In the genomic region with DNA sequence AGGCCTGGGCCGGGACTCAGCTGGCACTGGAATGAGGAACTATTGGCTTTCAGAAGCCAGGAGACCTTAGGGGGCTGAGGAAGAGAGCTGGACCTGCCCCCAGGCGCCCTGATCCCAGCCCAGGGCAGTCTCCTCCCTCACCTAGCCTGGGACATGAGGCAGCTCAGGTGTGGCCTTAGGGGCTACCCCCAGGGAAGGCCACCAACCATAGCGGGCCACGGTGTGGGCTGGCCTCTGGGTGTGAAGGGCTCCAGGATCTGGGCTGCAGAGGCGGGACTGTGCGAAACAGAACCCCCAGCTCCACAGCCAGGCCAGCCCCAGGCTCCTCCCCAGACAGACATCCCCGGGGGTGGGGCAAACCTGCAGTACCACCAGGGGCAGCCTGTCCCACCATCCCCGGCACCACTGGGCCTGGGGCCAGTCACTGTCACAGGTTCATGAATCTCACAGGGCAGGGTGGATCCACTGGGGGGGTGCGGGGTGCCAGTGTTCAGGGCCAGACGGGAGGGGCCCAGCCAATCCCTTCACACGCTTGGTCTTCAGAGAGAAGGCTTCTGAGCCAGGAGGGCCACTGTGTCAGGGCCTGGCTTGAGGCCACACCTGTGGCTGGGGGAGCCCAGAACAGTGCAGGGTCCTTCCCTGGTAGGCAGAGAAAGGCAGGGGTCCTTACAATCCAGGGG, we compare ENCODE assay signal across 6 cellular contexts.
A peak's percentile ranks its signal among the peaks of the same experiment; 100 is the strongest.
DNase-seq lines count a peak whose midpoint lies in the region; ATAC-seq and TF ChIP-seq lines count a peak whose summit lies in the region.

No MANE protein-coding gene starts in this region.

- no peak for TF ChIP-seq CTCF in WI38 (IDR thresholded peaks at IDR 0.05; ENCODE audit: low read depth, low read length)

- peak overlapping the region; percentile 29 for H3K27ac Mint-ChIP-seq in memory B cell

- no peaks in the 10 kb centered on the region for H3K9me3 Mint-ChIP-seq in memory B cell

- peak; percentile 31 for ATAC-seq in memory B cell (ENCODE audit: low read depth)
- ATAC-seq in HG03280 (IDR thresholded peaks at IDR 0.05; ENCODE audit: unreplicated experiment) = no peak

- peak overlapping the region; percentile 60 for H3K4me3 Mint-ChIP-seq in memory B cell

- peaks cover under 1% of the 10 kb centered on the region for H3K27me3 Mint-ChIP-seq in memory B cell

- no peaks in the 10 kb centered on the region for H3K36me3 Mint-ChIP-seq in memory B cell

- DNase-seq in ELR (ENCODE audit: low read depth) = peak; percentile 24
- DNase-seq in memory B cell (ENCODE audit: low spot score in 2 of 2) = peak in 1 of 2 donors; percentile 51
- DNase-seq in T1000 (lab: John Stamatoyannopoulos, UW) = no peak
- no peak for DNase-seq in activated CD4-positive, alpha-beta T cell treated with anti-CD3 and anti-CD28 coated beads, Interleukin-2, amount 50 U/mL, for 48 hours

- peaks cover 50% of the 10 kb centered on the region for H3K4me1 Mint-ChIP-seq in memory B cell

- H3K4me3 ChIP-seq in WI38 (ENCODE audit: low read depth, low read length) = peak overlapping the region; percentile 24
